Comparison of ENCODE assay signal across 8 cellular contexts in genomic region chr6:20403766-20404640, GRCh38. TPM values are rescaled to one million over a fixed set of nuclear protein-coding genes. Genes with fewer than 3 reads are reported as not detected.
DNase-seq lines count a peak whose midpoint lies in the region; ATAC-seq, FAIRE-seq and TF ChIP-seq lines count a peak whose summit lies in the region.

No MANE protein-coding gene starts in this region.

- H3K27ac ChIP-seq in pancreas (peak overlapping the region in 2 of 4 donors; percentile 80 to 89), upper lobe of right lung (peak overlapping the region; percentile 83)

- H3K4me1 ChIP-seq in pancreas = peaks cover 0 to 4% (median 0%) of the 10 kb centered on the region in 3 donors
- H3K4me1 ChIP-seq in upper lobe of right lung = peaks cover 8% of the 10 kb centered on the region

- peak; percentile 23 for DNase-seq in RCC 7860 (ENCODE audit: low spot score)
- peak; percentile 22 to 66 for DNase-seq in activated T-helper 1 cell treated with anti-CD3 and anti-CD28 coated beads, Interleukin-2, amount 50 U/mL, for 16 hours (ENCODE audit: low read depth in 1 of 2, low spot score in 1 of 2)
- DNase-seq in fibroblast of the aortic adventitia (ENCODE audit: low read depth) = peak; percentile 49
- DNase-seq in pancreas = no peak
- no peak for DNase-seq in upper lobe of right lung

- WGBS in pancreas, 2 donors = 2 to 3% methylated on average over 36 to 38 of the region's 38 CpGs

- intact Hi-C loops in pancreas (cut with DNase I) = no loop called here
- intact Hi-C loops in upper lobe of right lung (cut with DNase I) = no loop called here

- H3K36me3 ChIP-seq in pancreas (no peaks in the 10 kb centered on the region), upper lobe of right lung (no peaks in the 10 kb centered on the region)

- H3K9me3 ChIP-seq in pancreas = no peaks in the 10 kb centered on the region
- no peaks in the 10 kb centered on the region for H3K9me3 ChIP-seq in upper lobe of right lung

- H3K27me3 ChIP-seq in pancreas (no peaks in the 10 kb centered on the region), upper lobe of right lung (no peaks in the 10 kb centered on the region)

- TF ChIP-seq CTCF in fibroblast of the aortic adventitia (IDR thresholded peaks at IDR 0.05; ENCODE audit: insufficient read depth, low read length) = no peak
- no peak for TF ChIP-seq CTCF in pancreas (IDR thresholded peaks at IDR 0.05)
- TF ChIP-seq CTCF in upper lobe of right lung (IDR thresholded peaks at IDR 0.05) = no peak

- ATAC-seq in GM18498 (IDR thresholded peaks at IDR 0.05; ENCODE audit: unreplicated experiment) (peak; percentile 3), HG03439 (IDR thresholded peaks at IDR 0.05; ENCODE audit: unreplicated experiment) (peak; percentile 4), pancreas (no peak), upper lobe of right lung (no peak), GM21360 (IDR thresholded peaks at IDR 0.05; ENCODE audit: unreplicated experiment) (no peak)

- peak overlapping the region; percentile 78 for H3K4me3 ChIP-seq in fibroblast of the aortic adventitia (ENCODE audit: low read depth, low read length)
- peak overlapping the region; percentile 38 to 87 (median 55) for H3K4me3 ChIP-seq in pancreas
- H3K4me3 ChIP-seq in upper lobe of right lung = peak overlapping the region; percentile 67

- FAIRE-seq in RCC 7860 (lab: Jason Lieb, UNC) = no peak
- FAIRE-seq in pancreas (lab: Jason Lieb, UNC) = no peak

RNA-seq across cellular contexts. Expression of gene E2F3, which starts 2.3 kb away (rescaled TPM):
- 5.0 and 7.4 TPM in 2 replicates for total RNA-seq in fibroblast of the aortic adventitia (ENCODE audit: low replicate concordance)
- 1 to 10 TPM in 4 of 6 donors, under 1 TPM in 2; 0.51 to 4.4 (median 1.2) TPM for total RNA-seq in pancreas
- 1 to 10 TPM; 1.1 to 1.2 TPM for polyA plus RNA-seq in pancreas
- 7.8 TPM for total RNA-seq in upper lobe of right lung

Comparison
In these comparisons a context has a peak if more than half of its experiments do, and no peak if none do; other contexts are left out.
1. ATAC-seq: peak in GM18498 (single experiment) and HG03439 (single experiment); none in pancreas (0 of 4), upper lobe of right lung (single experiment) and GM21360 (single experiment).
2. DNase-seq: peak in RCC 7860 (single experiment), activated T-helper 1 cell treated with anti-CD3 and anti-CD28 coated beads, Interleukin-2, amount 50 U/mL, for 16 hours (2 of 2) and fibroblast of the aortic adventitia (single experiment); none in pancreas (0 of 6) and upper lobe of right lung (single experiment).
3. Peak in every context shown above with its lines, with median percentiles within 50 percentile points of each other: H3K4me3 ChIP-seq.